7 cellular contexts compared by ENCODE assay signal in genomic region chr11:10878408-10879214, GRCh38. TPM values are rescaled to one million over a fixed set of nuclear protein-coding genes. Genes with fewer than 3 reads are reported as not detected.
A peak's percentile ranks its signal among the peaks of the same experiment; 100 is the strongest.
DNase-seq lines count a peak whose midpoint lies in the region; ATAC-seq and TF ChIP-seq lines count a peak whose summit lies in the region.

No MANE protein-coding gene starts in this region.

- DNase-seq in DMS53 (lab: John Stamatoyannopoulos, UW) (peak; percentile 93), PC-3 (peak; percentile 79), dermis blood vessel endothelial cell (peak; percentile 69), mesendoderm (peak; percentile 90)
- no peak for DNase-seq in stimulated activated naive CD4-positive, alpha-beta T cell treated with Interleukin-2 at 50 U/mL for 16 hours (lab: John Stamatoyannopoulos, UW)

- no peak overlapping the region for H3K4ac ChIP-seq in mesendoderm (ENCODE audit: low read depth, low read length)

- H2BK15ac ChIP-seq in mesendoderm (replicated peaks; ENCODE audit: low read depth), result no peak overlapping the region

- H2BK120ac ChIP-seq in mesendoderm (ENCODE audit: low read depth, low read length), result no peak overlapping the region

- H3K36me3 ChIP-seq in HEK293 (ENCODE audit: control insufficient read depth in 2 of 2, insufficient read depth in 1 of 2, low read length in 2 of 2) (no peaks in the 10 kb centered on the region), PC-3 (ENCODE audit: low read depth, low read length) (peaks cover 5% of the 10 kb centered on the region), mesendoderm (ENCODE audit: control insufficient read depth, insufficient read depth, low read length) (no peaks in the 10 kb centered on the region)

- H3K9me3 ChIP-seq in HEK293 (ENCODE audit: control insufficient read depth, insufficient read depth, low read depth, low read length) (no peaks in the 10 kb centered on the region), PC-3 (ENCODE audit: low read length) (no peaks in the 10 kb centered on the region; the same call in 1 of the 2 replicates)

- H4K8ac ChIP-seq in mesendoderm (ENCODE audit: low read depth, low read length), result peak overlapping the region; percentile 81

- H3K79me2 ChIP-seq in PC-3 (ENCODE audit: low read length) (peaks cover 20% of the 10 kb centered on the region), mesendoderm (ENCODE audit: control insufficient read depth, insufficient read depth, low read length) (no peaks in the 10 kb centered on the region)

- no peak for TF ChIP-seq CTCF in HEK293 (tag by site-specific recombination; IDR thresholded peaks at IDR 0.05)
- peak; percentile 83 for TF ChIP-seq CTCF in PC-3 (conservative IDR thresholded peaks at IDR 0.05; ENCODE audit: low read depth, low read length)

- ATAC-seq in PC-3 (no peak), GM18858 (IDR thresholded peaks at IDR 0.05; ENCODE audit: unreplicated experiment) (no peak)

- H3K4me2 ChIP-seq in PC-3 (ENCODE audit: low read length) (no peak overlapping the region), mesendoderm (ENCODE audit: low read length) (no peak overlapping the region)

- peaks cover 11% of the 10 kb centered on the region for H3F3A ChIP-seq in PC-3 (ENCODE audit: low read length, unreplicated experiment)

- no peak overlapping the region for H3K18ac ChIP-seq in mesendoderm (ENCODE audit: low read length)

- CTCF ChIA-PET in HEK293 (lab: Yijun Ruan, JAX), result interaction anchor here (0.5 to 2.7 kb wide), 23 partner anchors 8 to 1784 kb away, joined by 3 to 21 read pairs (median 4); no protein-coding TSS in a partner anchor
- CTCF ChIA-PET in PC-3 (lab: Charles Lee), result interaction anchor here (0.6 kb wide), 2 partner anchors 55 to 329 kb away, joined by 3 read pairs; no protein-coding TSS in a partner anchor

- H4K5ac ChIP-seq in mesendoderm (ENCODE audit: low read length), result no peak overlapping the region

- no CpG with 5 or more reads among the region's 7 CpGs for WGBS in mesendoderm (ENCODE audit: extremely low coverage, insufficient coverage, low lambda C conversion rate)

- H3K79me1 ChIP-seq in mesendoderm (ENCODE audit: low read length), result no peaks in the 10 kb centered on the region

- H3K4me1 ChIP-seq in HEK293 (ENCODE audit: control insufficient read depth, insufficient read depth, low read length) (no peaks in the 10 kb centered on the region), PC-3 (ENCODE audit: insufficient read depth, low read length) (peaks cover 42% of the 10 kb centered on the region), mesendoderm (ENCODE audit: control insufficient read depth, low read depth, low read length) (no peaks in the 10 kb centered on the region)

- no peaks in the 10 kb centered on the region for H4K20me1 ChIP-seq in PC-3 (ENCODE audit: low read length)

- H3K23ac ChIP-seq in mesendoderm (ENCODE audit: low read length), result no peak overlapping the region

- H3K27me3 ChIP-seq in PC-3 (ENCODE audit: low read length) (no peaks in the 10 kb centered on the region), mesendoderm (ENCODE audit: insufficient read depth, low read length, poor library complexity) (no peaks in the 10 kb centered on the region)

- H2AFZ ChIP-seq in PC-3 (ENCODE audit: low read length), result no peak overlapping the region

- POLR2A ChIA-PET in HEK293 (lab: Yijun Ruan, JAX), result interaction anchor here (1.0 to 1.5 kb wide), 2 partner anchors 21 to 70 kb away, joined by 5 to 6 read pairs; partner anchors contain the start of genes EIF4G2 and ZBED5
- POLR2A ChIA-PET in PC-3 (lab: Charles Lee; ENCODE audit: unreplicated experiment), result interaction anchor here (0.7 kb wide), 1 partner anchor 70 kb away, joined by 4 read pairs; no protein-coding TSS in a partner anchor

- H3K9me2 ChIP-seq in PC-3 (replicated peaks; ENCODE audit: low read length), result no peaks in the 10 kb centered on the region

- intact Hi-C loops in PC-3 (cut with micrococcal nuclease), result no loop called here

- no peak overlapping the region for H3K56ac ChIP-seq in mesendoderm (ENCODE audit: low read length)

- no peak overlapping the region for H2BK5ac ChIP-seq in mesendoderm (ENCODE audit: low read length)

- BruUV-seq in PC-3 (replicated peaks; lab: Mats Ljungman, UMichigan), result no TSS peak

- no peak overlapping the region for H2AK5ac ChIP-seq in mesendoderm (ENCODE audit: low read length)

- H3K9ac ChIP-seq in PC-3 (ENCODE audit: low read length), result no peak overlapping the region
- H3K9ac ChIP-seq in mesendoderm (ENCODE audit: low read length), result no peak overlapping the region

- no peak overlapping the region for H3K27ac ChIP-seq in HEK293 (ENCODE audit: extremely low read depth, low read depth, low read length)
- H3K27ac ChIP-seq in PC-3 (ENCODE audit: low read length), result no peak overlapping the region
- H3K27ac ChIP-seq in mesendoderm (ENCODE audit: low read depth, low read length), result no peak overlapping the region

- H3K4me3 ChIP-seq in HEK293 (ENCODE audit: low read depth, low read length) (no peak overlapping the region), PC-3 (ENCODE audit: low read length) (no peak overlapping the region), mesendoderm (ENCODE audit: low read length) (no peak overlapping the region)

TF ChIP-seq in HEK293, 187 proteins besides CTCF, POLR2A, EP300 and RAD21:
- TF ChIP-seq ZNF654 (tag by site-specific recombination; IDR thresholded peaks at IDR 0.05; ENCODE audit: low read depth) (peak; percentile 10; the same call in 1 of the 2 replicates), ZNF19 (tag by site-specific recombination; IDR thresholded peaks at IDR 0.05; ENCODE audit: low read depth) (no peak)
TF ChIP-seq in HEK293: peak in this region for 1.

RNA-seq across cellular contexts. Expression of gene ZBED5, which starts 20.8 kb away (rescaled TPM):
- total RNA-seq in PC-3 (2014; rRNA removed), result 19.5 and 21.0 TPM in 2 replicates
- total RNA-seq in dermis blood vessel endothelial cell, result 13.6 and 18.7 TPM in 2 replicates
- polyA plus RNA-seq in mesendoderm (2013, experiment 1 of 2), result 35.8 TPM
- polyA plus RNA-seq in mesendoderm (2013, experiment 2 of 2), result 35.5 TPM
